8 cellular contexts compared by ENCODE assay signal in the genomic region with DNA sequence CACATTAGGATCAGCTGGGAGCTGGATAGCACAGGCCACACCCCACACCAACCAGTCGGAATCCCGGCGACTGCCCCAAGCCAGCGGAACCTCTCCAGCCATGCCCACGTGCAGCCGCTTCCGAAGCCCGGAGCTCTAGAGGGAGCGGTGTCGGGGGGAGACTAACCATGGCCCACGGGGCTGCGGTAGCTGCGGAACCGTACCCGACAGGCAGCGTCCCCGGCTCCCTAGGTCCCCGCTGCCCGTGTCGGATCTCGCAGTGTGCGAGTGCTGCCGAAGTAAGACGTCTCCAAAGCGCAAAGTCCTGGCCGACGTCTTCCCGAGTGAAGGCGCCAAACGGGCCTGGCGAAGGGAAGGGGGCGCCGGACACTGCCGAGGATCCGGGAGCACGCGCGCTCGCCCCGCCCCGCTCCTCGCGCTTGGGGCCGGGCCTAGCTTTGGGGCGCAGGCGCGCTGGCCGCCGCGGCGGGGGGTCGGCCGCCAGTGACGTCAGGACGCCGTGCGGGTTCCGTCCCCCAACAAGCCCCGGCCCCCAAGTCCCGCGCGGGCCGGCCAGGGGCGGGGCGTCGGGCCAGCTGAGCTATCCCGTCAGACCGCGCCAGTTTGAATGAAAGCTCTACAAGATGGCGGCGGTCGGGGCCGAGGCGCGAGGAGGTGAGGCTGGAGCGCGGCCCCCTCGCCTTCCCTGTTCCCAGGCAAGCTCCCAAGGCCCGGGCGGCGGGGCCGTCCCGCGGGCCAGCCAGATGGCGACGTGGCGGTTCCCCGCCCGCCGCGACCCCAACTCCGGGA. TPM values are rescaled to one million over a fixed set of nuclear protein-coding genes. Genes with fewer than 3 reads are reported as not detected.
DNase-seq lines count a peak whose midpoint lies in the region; ATAC-seq and TF ChIP-seq lines count a peak whose summit lies in the region.

Gene SUV39H2, plus strand, starts transcription at position 601 of the 789 bp plus-strand sequence. Its CDS starts 23 bp downstream, at position 624.

- peak within 1 kb of the TSS; percentile 94 for H3K4me3 Mint-ChIP-seq in activated B cell treated with CpG ODN at 0.5 μM for 24 hours
- H3K4me3 Mint-ChIP-seq in immature natural killer cell, result peak within 1 kb of the TSS; percentile 93 to 96 (median 94)

- POLR2A ChIA-PET in activated B cell treated with CpG ODN at 0.5 μM for 24 hours (lab: Charles Lee), result interaction anchor here (0.5 to 2.6 kb wide), 18 partner anchors 8 to 693 kb away, joined by 3 to 27 read pairs (median 4); partner anchors contain the start of genes CDNF, DCLRE1C, HSPA14 and MEIG1

- H3K4me1 Mint-ChIP-seq in activated B cell treated with CpG ODN at 0.5 μM for 24 hours (peaks cover 25% of the 10 kb centered on the region), immature natural killer cell (peaks cover 20 to 29% of the 10 kb centered on the region in 2 donors)

- H3K27ac Mint-ChIP-seq in activated B cell treated with CpG ODN at 0.5 μM for 24 hours (peak within 1 kb of the TSS; percentile 86), immature natural killer cell (peak within 1 kb of the TSS; percentile 82 to 93 (median 85))

- H3K4me3 ChIP-seq in AG09309 (ENCODE audit: control insufficient read depth, low read depth, low read length) (peak within 1 kb of the TSS; percentile 98), cardiac fibroblast (replicated peaks in 1 of 2; ENCODE audit: low read depth in 2 of 2, low read length in 2 of 2) (peak within 1 kb of the TSS; percentile 97 to 99)

- ATAC-seq in GM19025 (IDR thresholded peaks at IDR 0.05; ENCODE audit: low read depth, unreplicated experiment), result peak; percentile 93
- peak; percentile 94 for ATAC-seq in HG03280 (IDR thresholded peaks at IDR 0.05; ENCODE audit: unreplicated experiment)
- peak; percentile 93 for ATAC-seq in activated B cell treated with CpG ODN at 0.5 μM for 24 hours (ENCODE audit: low read depth)

- H3K9me3 Mint-ChIP-seq in activated B cell treated with CpG ODN at 0.5 μM for 24 hours, result no peaks in the 10 kb centered on the region
- no peaks in the 10 kb centered on the region for H3K9me3 Mint-ChIP-seq in immature natural killer cell

- DNase-seq in AG09309 (ENCODE audit: low read depth), result peak; percentile 72
- peak; percentile 91 for DNase-seq in NCI-H345 (lab: John Stamatoyannopoulos, UW)
- peak; percentile 93 for DNase-seq in activated B cell treated with CpG ODN at 0.5 μM for 24 hours
- peak; percentile 94 to 97 for DNase-seq in cardiac fibroblast (ENCODE audit: low read depth in 2 of 2)
- DNase-seq in immature natural killer cell, result peak; percentile 93 to 95 (median 94)
- peak; percentile 85 for DNase-seq in smooth muscle cell of the brain vasculature (ENCODE audit: low read depth, low spot score)

- TF ChIP-seq CTCF in AG09309 (IDR thresholded peaks at IDR 0.05; ENCODE audit: control insufficient read depth, insufficient read depth, low read depth, low read length, missing control alignments), result no peak
- no peak for TF ChIP-seq CTCF in activated B cell treated with CpG ODN at 0.5 μM for 24 hours (IDR thresholded peaks at IDR 0.05)
- TF ChIP-seq CTCF in cardiac fibroblast (IDR thresholded peaks at IDR 0.05; ENCODE audit: low read depth, low read length), result no peak

- intact Hi-C loops in activated B cell treated with CpG ODN at 0.5 μM for 24 hours (cut with micrococcal nuclease), result loop anchor here (1.0 to 10.0 kb wide), 9 partner anchors 40 to 1294 kb away; partner anchors contain the start of genes CDNF, DCLRE1C, HSPA14 and MEIG1

- H3K36me3 Mint-ChIP-seq in activated B cell treated with CpG ODN at 0.5 μM for 24 hours (ENCODE audit: low read depth) (peaks cover 4% of the 10 kb centered on the region), immature natural killer cell (no peaks in the 10 kb centered on the region)

- CTCF ChIA-PET in activated B cell treated with CpG ODN at 0.5 μM for 24 hours (lab: Charles Lee), result interaction anchor here (0.9 to 1.0 kb wide), 2 partner anchors 25 to 41 kb away, joined by 3 to 4 read pairs; partner anchors contain the start of gene CDNF

- no peaks in the 10 kb centered on the region for H3K27me3 Mint-ChIP-seq in activated B cell treated with CpG ODN at 0.5 μM for 24 hours
- H3K27me3 Mint-ChIP-seq in immature natural killer cell (ENCODE audit: low read depth in 3 of 3), result peaks cover 0 to 11% (median 9%) of the 10 kb centered on the region in 3 donors

RNA-seq across cellular contexts. Expression of gene SUV39H2, which starts in this region (rescaled TPM):
- 7.4 and 8.1 TPM in 2 replicates for total RNA-seq in activated B cell treated with CpG ODN at 0.5 μM for 24 hours
- 1 to 10 TPM in 2 of 3 donors, not detected in 1; 2.6 to 5.0 TPM for polyA plus RNA-seq in immature natural killer cell

Comparison
In these comparisons a context has a peak if more than half of its experiments do, and no peak if none do; other contexts are left out.
1. Peak in every context shown above with its lines: DNase-seq, ATAC-seq and H3K4me3 ChIP-seq.